Comparison of ENCODE assay signal across 11 cellular contexts in the genomic region with DNA sequence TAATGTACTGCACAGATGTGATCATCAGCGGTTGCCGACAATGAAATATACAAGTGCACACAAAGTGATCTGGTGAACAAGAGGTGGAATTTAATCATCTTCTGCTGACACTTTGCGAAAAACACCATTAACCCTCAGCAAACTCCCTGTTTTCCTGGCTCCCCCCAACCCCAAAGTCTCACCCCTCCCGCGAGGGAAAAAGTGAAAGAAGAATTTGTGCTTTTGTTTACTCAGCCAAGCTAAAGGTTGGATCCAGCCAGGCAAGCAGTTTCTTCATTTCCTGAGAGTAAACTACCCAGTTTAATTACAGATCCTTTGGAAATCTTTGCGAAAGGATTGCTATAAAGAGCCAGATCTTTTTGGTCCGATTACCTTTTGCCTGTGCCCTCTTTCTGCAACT. TPM values are rescaled to one million over a fixed set of nuclear protein-coding genes. Genes with fewer than 3 reads are reported as not detected.
DNase-seq lines count a peak whose midpoint lies in the region; ATAC-seq, FAIRE-seq and TF ChIP-seq lines count a peak whose summit lies in the region.
"Had no signal": no experiment of that assay in that cellular context is flagged by ENCODE, and none has a peak within 500 bp of the region (broad histone marks: within the 10 kb centered on the region; RNA-seq: fewer than 3 reads in every experiment).

No MANE protein-coding gene starts in this region.

- H3K9me3 ChIP-seq in left lung: no peaks in the 10 kb centered on the region
- H3K9me3 ChIP-seq: SJSA1 had no signal

- intact Hi-C loops in left lung (cut with DNase I): no loop called here

- H3K4me1 ChIP-seq in left lung: no peaks in the 10 kb centered on the region
- H3K4me1 ChIP-seq: SJSA1 had no signal

- ATAC-seq in left lung: peak; percentile 12

- TF ChIP-seq CTCF in WI38 (IDR thresholded peaks at IDR 0.05; ENCODE audit: low read depth, low read length) (no peak), left lung (IDR thresholded peaks at IDR 0.05) (no peak), GM20000 (IDR thresholded peaks at IDR 0.05; ENCODE audit: extremely low read depth, missing control alignments) (no peak)

- H3K27me3 ChIP-seq in left lung: peaks cover 11 to 71% of the 10 kb centered on the region in 2 donors
- H3K27me3 ChIP-seq: SJSA1 had no signal

- H3K27ac ChIP-seq in left lung (peak overlapping the region; percentile 67 to 88), temporal lobe (ENCODE audit: low read depth, low read length) (peak overlapping the region; percentile 82)
- H3K27ac ChIP-seq: SJSA1 had no signal

- peak; percentile 27 for DNase-seq in NCI-H2107 treated with DMSO at 0.1 percent for 48 hours (lab: John Stamatoyannopoulos, UW; ENCODE audit: unreplicated experiment)
- DNase-seq in NCI-H2107 (lab: John Stamatoyannopoulos, UW): no peak
- no peak for DNase-seq in left lung
- no peak for DNase-seq in GM20000 (ENCODE audit: low spot score)
- DNase-seq in NCI-H526 treated with DMSO at 0.1 percent for 48 hours (lab: John Stamatoyannopoulos, UW): no peak
- no peak for DNase-seq in H54 (ENCODE audit: insufficient read length, low spot score)

- no peaks in the 10 kb centered on the region for H3K36me3 ChIP-seq in left lung
- H3K36me3 ChIP-seq: SJSA1 had no signal

- no peak for TF ChIP-seq POLR2A in H54 (IDR thresholded peaks at IDR 0.05; ENCODE audit: low read depth, low read length)

- peak overlapping the region; percentile 46 for H3K4me3 ChIP-seq in WI38 (ENCODE audit: low read depth, low read length)
- H3K4me3 ChIP-seq in left lung: peak overlapping the region in 1 of 2 donors; percentile 37
- H3K4me3 ChIP-seq: SJSA1 had no signal

- FAIRE-seq in H54 (lab: Jason Lieb, UNC): no peak
- FAIRE-seq: colon had no signal

RNA-seq across cellular contexts. Expression of gene LMO3, which starts 3.2 kb away (rescaled TPM):
- total RNA-seq in left lung (100 to 1,000 TPM; 172 to 228 TPM), temporal lobe (654 TPM)
- total RNA-seq: pulmonary artery endothelial cell, SJSA1 had no signal
